ENCODE assay signal across 1 cellular context in the genomic region with DNA sequence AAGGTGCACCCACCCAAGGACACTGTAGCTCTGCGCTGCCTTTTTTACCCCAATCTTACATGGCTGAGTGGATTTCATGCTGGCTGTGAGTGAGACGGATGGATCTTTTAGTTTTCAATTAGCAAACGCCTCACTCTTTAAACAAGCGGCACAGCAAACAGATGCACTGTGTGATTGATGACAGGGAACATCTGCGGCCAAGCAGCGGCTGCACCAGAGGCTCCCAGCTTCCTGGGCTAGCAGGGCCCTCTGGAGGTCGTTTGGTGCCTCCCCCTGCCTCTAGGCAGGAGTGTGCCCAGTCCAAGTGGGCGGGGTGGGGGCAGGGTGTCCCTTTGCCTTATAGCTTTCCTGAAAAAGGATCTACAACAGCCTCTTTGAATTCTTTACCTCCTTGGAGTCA.
TF ChIP-seq lines count a peak whose summit lies in the region.

No MANE protein-coding gene starts in this region.

TF ChIP-seq in HepG2, 621 proteins besides CTCF, POLR2A, EP300 and RAD21 (continued from another document):
- TF ChIP-seq, protein P1, sequence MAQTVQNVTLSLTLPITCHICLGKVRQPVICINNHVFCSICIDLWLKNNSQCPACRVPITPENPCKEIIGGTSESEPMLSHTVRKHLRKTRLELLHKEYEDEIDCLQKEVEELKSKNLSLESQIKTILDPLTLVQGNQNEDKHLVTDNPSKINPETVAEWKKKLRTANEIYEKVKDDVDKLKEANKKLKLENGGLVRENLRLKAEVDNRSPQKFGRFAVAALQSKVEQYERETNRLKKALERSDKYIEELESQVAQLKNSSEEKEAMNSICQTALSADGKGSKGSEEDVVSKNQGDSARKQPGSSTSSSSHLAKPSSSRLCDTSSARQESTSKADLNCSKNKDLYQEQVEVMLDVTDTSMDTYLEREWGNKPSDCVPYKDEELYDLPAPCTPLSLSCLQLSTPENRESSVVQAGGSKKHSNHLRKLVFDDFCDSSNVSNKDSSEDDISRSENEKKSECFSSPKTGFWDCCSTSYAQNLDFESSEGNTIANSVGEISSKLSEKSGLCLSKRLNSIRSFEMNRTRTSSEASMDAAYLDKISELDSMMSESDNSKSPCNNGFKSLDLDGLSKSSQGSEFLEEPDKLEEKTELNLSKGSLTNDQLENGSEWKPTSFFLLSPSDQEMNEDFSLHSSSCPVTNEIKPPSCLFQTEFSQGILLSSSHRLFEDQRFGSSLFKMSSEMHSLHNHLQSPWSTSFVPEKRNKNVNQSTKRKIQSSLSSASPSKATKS (CRISPR knock-in tag; IDR thresholded peaks at IDR 0.05), result no peak
- TF ChIP-seq RNF2 (conservative IDR thresholded peaks at IDR 0.05; ENCODE audit: low read depth) (no peak), RFXAP (CRISPR knock-in tag; IDR thresholded peaks at IDR 0.05; ENCODE audit: borderline replicate concordance) (no peak), ZNF660 (CRISPR knock-in tag; IDR thresholded peaks at IDR 0.05; ENCODE audit: borderline replicate concordance, low read depth) (no peak), ZNF234 (CRISPR knock-in tag; conservative IDR thresholded peaks at IDR 0.05) (no peak), ZNF263 (CRISPR knock-in tag; IDR thresholded peaks at IDR 0.05) (no peak), ZNF768 (CRISPR knock-in tag; IDR thresholded peaks at IDR 0.05) (no peak), SMC3 (IDR thresholded peaks at IDR 0.05; ENCODE audit: low read length) (no peak), ZNF607 (CRISPR knock-in tag; IDR thresholded peaks at IDR 0.05; ENCODE audit: borderline replicate concordance) (no peak), ZNF563 (CRISPR knock-in tag; IDR thresholded peaks at IDR 0.05) (no peak), ZNF30 (CRISPR knock-in tag; IDR thresholded peaks at IDR 0.05) (no peak), STAG1 (CRISPR knock-in tag; IDR thresholded peaks at IDR 0.05) (no peak)
